In the genomic region with DNA sequence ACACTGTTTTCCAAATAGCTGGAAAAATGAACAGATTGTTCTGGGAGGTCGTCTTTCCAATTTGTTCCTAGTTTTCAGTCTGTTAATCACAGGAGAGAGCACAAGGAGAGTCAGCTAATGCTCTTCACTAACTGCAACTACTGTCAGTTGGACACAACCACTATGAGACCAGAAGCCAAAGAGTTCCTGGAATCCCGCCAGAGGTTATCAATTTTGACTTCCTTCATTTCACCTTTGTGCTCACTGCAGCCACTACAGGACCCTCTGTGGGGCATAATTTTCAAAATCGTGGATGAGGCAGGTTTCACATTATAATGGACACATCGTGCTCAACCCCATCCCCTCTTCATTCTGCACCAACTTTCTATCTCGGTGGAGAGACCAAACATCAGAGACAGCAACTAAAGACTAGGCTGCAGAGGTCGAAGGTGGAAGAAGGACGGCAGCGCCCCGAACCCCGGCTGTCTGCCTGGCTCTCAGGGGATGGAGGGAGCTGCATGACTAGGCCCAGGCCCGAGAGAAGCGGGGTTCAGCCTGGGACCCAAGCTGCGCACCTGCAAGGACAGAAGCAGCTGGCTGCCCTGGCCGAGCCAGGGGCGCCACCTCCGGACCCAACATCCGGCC, we compare ENCODE assay signal across 9 cellular contexts. TPM values are rescaled to one million over a fixed set of nuclear protein-coding genes. Genes with fewer than 3 reads are reported as not detected.
DNase-seq lines count a peak whose midpoint lies in the region; ATAC-seq and TF ChIP-seq lines count a peak whose summit lies in the region.
"Had no signal": no experiment of that assay in that cellular context is flagged by ENCODE, and none has a peak within 500 bp of the region (broad histone marks: within the 10 kb centered on the region; RNA-seq: fewer than 3 reads in every experiment).

No MANE protein-coding gene starts in this region.

- peak overlapping the region; percentile 97 for H3K9ac ChIP-seq in adipocyte (ENCODE audit: low read length)

- peak overlapping the region; percentile 83 for H3K27ac ChIP-seq in CD4-positive, CD25-positive, alpha-beta regulatory T cell (ENCODE audit: insufficient read depth, low read length, poor library complexity, severe bottlenecking)
- H3K27ac ChIP-seq in HL-60 (replicated peaks) = peak overlapping the region; percentile 94
- H3K27ac ChIP-seq in right lobe of liver = peak overlapping the region; percentile 87 to 95 (median 93)
- peak overlapping the region; percentile 89 for H3K27ac ChIP-seq in urinary bladder (ENCODE audit: low read depth)

- H3K4me3 ChIP-seq in CD4-positive, CD25-positive, alpha-beta regulatory T cell (ENCODE audit: low read depth, low read length) = peak overlapping the region; percentile 85
- peak overlapping the region; percentile 93 for H3K4me3 ChIP-seq in HL-60 (replicated peaks; ENCODE audit: insufficient read depth, low read length)
- H3K4me3 ChIP-seq in adipocyte (ENCODE audit: low read length) = peak overlapping the region; percentile 96
- H3K4me3 ChIP-seq in right lobe of liver = peak overlapping the region; percentile 93 to 98 (median 96)
- peak overlapping the region; percentile 91 for H3K4me3 ChIP-seq in urinary bladder (ENCODE audit: low read depth, low read length)

- H3K36me3 ChIP-seq in CD4-positive, CD25-positive, alpha-beta regulatory T cell (ENCODE audit: control insufficient read depth, insufficient read depth, low read length) = peaks cover 27% of the 10 kb centered on the region
- H3K36me3 ChIP-seq in adipocyte (ENCODE audit: control insufficient read depth, insufficient read depth, low read length, severe bottlenecking) (peaks cover 15% of the 10 kb centered on the region), right lobe of liver (peaks cover 0 to 21% (median 5%) of the 10 kb centered on the region in 4 donors), urinary bladder (ENCODE audit: insufficient read depth) (no peaks in the 10 kb centered on the region)

- no peaks in the 10 kb centered on the region for H3K27me3 Mint-ChIP-seq in CD4-positive, CD25-positive, alpha-beta regulatory T cell

- H3K36me3 Mint-ChIP-seq in CD4-positive, CD25-positive, alpha-beta regulatory T cell = peaks cover 9% of the 10 kb centered on the region

- H3K4me1 ChIP-seq in CD4-positive, CD25-positive, alpha-beta regulatory T cell (ENCODE audit: control insufficient read depth, insufficient read depth, low read length, poor library complexity, severe bottlenecking) = peaks cover 43% of the 10 kb centered on the region
- H3K4me1 ChIP-seq in adipocyte (ENCODE audit: control insufficient read depth, insufficient read depth, low read length) = peaks cover 38% of the 10 kb centered on the region
- peaks cover 0 to 47% (median 18%) of the 10 kb centered on the region in 4 donors for H3K4me1 ChIP-seq in right lobe of liver
- no peaks in the 10 kb centered on the region for H3K4me1 ChIP-seq in urinary bladder (ENCODE audit: insufficient read depth)

- ATAC-seq in CD4-positive, CD25-positive, alpha-beta regulatory T cell (ENCODE audit: low read depth in 2 of 2) = no peak
- ATAC-seq in right lobe of liver = no peak

- TF ChIP-seq CTCF in HL-60 (IDR thresholded peaks at IDR 0.05; ENCODE audit: insufficient read depth, low read length) (no peak), right lobe of liver (IDR thresholded peaks at IDR 0.05) (no peak)

- no peak for DNase-seq in CD4-positive, CD25-positive, alpha-beta regulatory T cell
- DNase-seq in HL-60 (ENCODE audit: low read depth in 1 of 2, low spot score in 1 of 2) (no peak), adipocyte (ENCODE audit: low read depth) (peak; percentile 19), right lobe of liver (peak in 1 of 3 donors; percentile 60), iPS-NIHi11 (ENCODE audit: low spot score) (no peak), NCI-H82 treated with DMSO at 0.1 percent for 48 hours (lab: John Stamatoyannopoulos, UW; ENCODE audit: unreplicated experiment) (no peak), D341Med (ENCODE audit: low spot score) (no peak)

- H3K9me3 Mint-ChIP-seq in CD4-positive, CD25-positive, alpha-beta regulatory T cell = peaks cover 0 to 1% (median 0%) of the 10 kb centered on the region in 7 donors

- no peak for TF ChIP-seq POLR2A in right lobe of liver (IDR thresholded peaks at IDR 0.05)

- H3K27ac Mint-ChIP-seq in CD4-positive, CD25-positive, alpha-beta regulatory T cell = peak overlapping the region; percentile 82 to 96 (median 93)

- peaks cover 31 to 71% (median 49%) of the 10 kb centered on the region in 4 donors for H3K4me1 Mint-ChIP-seq in CD4-positive, CD25-positive, alpha-beta regulatory T cell

- H3K27me3 ChIP-seq in CD4-positive, CD25-positive, alpha-beta regulatory T cell (ENCODE audit: control insufficient read depth, insufficient read depth, low read length) = no peaks in the 10 kb centered on the region
- H3K27me3 ChIP-seq in HL-60 (ENCODE audit: insufficient read depth, poor library complexity, severe bottlenecking) (no peaks in the 10 kb centered on the region), adipocyte (replicated peaks; ENCODE audit: control insufficient read depth, insufficient read depth, low read length) (no peaks in the 10 kb centered on the region), right lobe of liver (no peaks in the 10 kb centered on the region)

- 2% methylated on average over 6 of the region's 17 CpGs for WGBS in right lobe of liver (ENCODE audit: insufficient coverage, low coverage, low lambda C conversion rate, missing lambda C conversion rate)
- WGBS in urinary bladder = 2% methylated on average over 17 of the region's 17 CpGs

- peak overlapping the region; percentile 97 to 100 (median 98) for H3K4me3 Mint-ChIP-seq in CD4-positive, CD25-positive, alpha-beta regulatory T cell

- H3K9me3 ChIP-seq in CD4-positive, CD25-positive, alpha-beta regulatory T cell (ENCODE audit: control insufficient read depth in 2 of 2, low read length in 2 of 2) = no peaks in the 10 kb centered on the region
- H3K9me3 ChIP-seq in adipocyte (ENCODE audit: control insufficient read depth, low read length) (no peaks in the 10 kb centered on the region), right lobe of liver (no peaks in the 10 kb centered on the region)

- intact Hi-C loops in right lobe of liver (cut with DNase I) = no loop called here

RNA-seq across cellular contexts. Expression of a gene that starts 0.6 kb away (rescaled TPM):
- 72.4 TPM for total RNA-seq in CD4-positive, CD25-positive, alpha-beta regulatory T cell
- 10 to 100 TPM; 16.2 to 21.3 (median 17.4) TPM for polyA plus RNA-seq in CD4-positive, CD25-positive, alpha-beta regulatory T cell
- total RNA-seq in right lobe of liver (10 to 100 TPM; 35.3 to 84.9 (median 54.3) TPM), urinary bladder (60.0 TPM)
- 18.3 TPM for polyA plus RNA-seq in urinary bladder

RNA-seq across cellular contexts. Expression of a gene that starts 1.0 kb away (rescaled TPM):
- total RNA-seq in CD4-positive, CD25-positive, alpha-beta regulatory T cell = 28.7 TPM
- polyA plus RNA-seq in CD4-positive, CD25-positive, alpha-beta regulatory T cell = 10 to 100 TPM in 2 of 4 donors, 1 to 10 TPM in 2; 5.5 to 11.1 (median 10.1) TPM
- total RNA-seq in right lobe of liver (10 to 100 TPM in 2 of 6 experiments, 1 to 10 TPM in 4; 5.9 to 11.7 (median 7.3) TPM), urinary bladder (9.1 TPM)
- polyA plus RNA-seq in urinary bladder = 27.9 TPM

RNA-seq across cellular contexts. Expression of a gene that starts 16.5 kb away (rescaled TPM):
- 5.1 TPM for total RNA-seq in CD4-positive, CD25-positive, alpha-beta regulatory T cell
- under 1 TPM in 3 of 4 donors, not detected in 1; 0.17 to 0.71 (median 0.21) TPM for polyA plus RNA-seq in CD4-positive, CD25-positive, alpha-beta regulatory T cell
- under 1 TPM in 2 of 6 experiments, not detected in 4; 0.15 to 0.24 TPM for total RNA-seq in right lobe of liver
- total RNA-seq in urinary bladder = not detected
- polyA plus RNA-seq in urinary bladder = 0.58 TPM
- total RNA-seq: M059J had no signal
